Comparison of ENCODE assay signal across 14 cellular contexts in genomic region chr12:26239127-26239500, GRCh38. TPM values are rescaled to one million over a fixed set of nuclear protein-coding genes. Genes with fewer than 3 reads are reported as not detected.
DNase-seq lines count a peak whose midpoint lies in the region; ATAC-seq and TF ChIP-seq lines count a peak whose summit lies in the region.
"Had no signal": no experiment of that assay in that cellular context is flagged by ENCODE, and none has a peak within 500 bp of the region (broad histone marks: within the 10 kb centered on the region; RNA-seq: fewer than 3 reads in every experiment).

No MANE protein-coding gene starts in this region.

- no peak for TF ChIP-seq EP300 in SK-N-SH (IDR thresholded peaks at IDR 0.05; ENCODE audit: borderline replicate concordance in 1 of 2, low read depth in 1 of 2, low read length in 1 of 2)

- no peaks in the 10 kb centered on the region for H3K9me2 ChIP-seq in SK-N-SH

- H2AFZ ChIP-seq in SK-N-SH (ENCODE audit: low read depth): no peak overlapping the region

- no peaks in the 10 kb centered on the region for H3K79me2 ChIP-seq in SK-N-SH (ENCODE audit: insufficient read depth)

- no peak overlapping the region for H3K4me3 ChIP-seq in SK-N-SH (ENCODE audit: low read depth in 2 of 2, low read length in 1 of 2)
- no peak overlapping the region for H3K4me3 ChIP-seq in coronary artery
- H3K4me3 ChIP-seq in aorta (ENCODE audit: low read length in 2 of 2): no peak overlapping the region
- H3K4me3 ChIP-seq: lung had no signal

- H3K36me3 ChIP-seq in SK-N-SH (replicated peaks in 1 of 2; ENCODE audit: control insufficient read depth in 1 of 2, insufficient read depth in 2 of 2, low read length in 1 of 2) (no peaks in the 10 kb centered on the region), aorta (ENCODE audit: control insufficient read depth in 1 of 2, insufficient read depth in 2 of 2, low read length in 1 of 2) (no peaks in the 10 kb centered on the region)

- WGBS in SK-N-SH (ENCODE audit: low lambda C conversion rate): no CpG with 5 or more reads among the region's 1 CpG
- 29 to 39% methylated on average over 1 of the region's 1 CpG for whole genome bisulfite sequencing in aorta, 2 donors

- intact Hi-C loops in aorta (cut with DNase I): loop anchor here in 1 of 2 donors (5.0 kb wide), 1 partner anchor 42 kb away; the partner anchor contains the start of gene SSPN
- intact Hi-C loops in posterior vena cava (cut with DNase I): loop anchor here in 1 of 2 donors (5.0 kb wide), 1 partner anchor 102 kb away; no protein-coding TSS in a partner anchor

- no peaks in the 10 kb centered on the region for H3K36me3 Mint-ChIP-seq in neural crest cell (ENCODE audit: low read depth)
- no peaks in the 10 kb centered on the region for H3K36me3 Mint-ChIP-seq in activated CD8-positive, alpha-beta T cell treated with anti-CD3 and anti-CD28 coated beads, Interleukin-2, amount 10 ng/mL, durations not matched to agents 7 days and 5 days (ENCODE audit: low read depth)
- H3K36me3 Mint-ChIP-seq: CD8-positive, alpha-beta memory T cell had no signal

- no peak for DNase-seq in SK-N-SH
- no peak for DNase-seq in coronary artery (ENCODE audit: low spot score)
- no peak for DNase-seq in neural crest cell (ENCODE audit: low read depth, low spot score)
- DNase-seq in aorta: no peak
- DNase-seq in posterior vena cava (ENCODE audit: low spot score): no peak
- no peak for DNase-seq in activated CD8-positive, alpha-beta T cell treated with anti-CD3 and anti-CD28 coated beads, Interleukin-2, amount 10 ng/mL, durations not matched to agents 7 days and 5 days
- DNase-seq: CD8-positive, alpha-beta memory T cell; H7; NCI-H1694 treated with DMSO at 0.1 percent for 48 hours; NCI-H526 treated with DMSO at 0.1 percent for 48 hours had no signal

- H3K4me1 Mint-ChIP-seq in neural crest cell: peaks cover 8% of the 10 kb centered on the region
- H3K4me1 Mint-ChIP-seq in activated CD8-positive, alpha-beta T cell treated with anti-CD3 and anti-CD28 coated beads, Interleukin-2, amount 10 ng/mL, durations not matched to agents 7 days and 5 days (ENCODE audit: low read depth): no peaks in the 10 kb centered on the region
- H3K4me1 Mint-ChIP-seq: CD8-positive, alpha-beta memory T cell had no signal

- no peaks in the 10 kb centered on the region for H3K9me3 ChIP-seq in SK-N-SH
- H3K9me3 ChIP-seq in aorta (ENCODE audit: control insufficient read depth, low read length): no peaks in the 10 kb centered on the region

- no peak overlapping the region for H3K9ac ChIP-seq in SK-N-SH

- peak; percentile 32; the same call in 2 of the 3 replicates for ATAC-seq in SK-N-SH treated with all-trans-retinoic acid at 6 μM for 48 hours
- peak; percentile 42 for ATAC-seq in aorta (ENCODE audit: low FRiP score)
- ATAC-seq in GM18907 (IDR thresholded peaks at IDR 0.05; ENCODE audit: unreplicated experiment): no peak
- ATAC-seq in activated CD8-positive, alpha-beta T cell treated with anti-CD3 and anti-CD28 coated beads, Interleukin-2, amount 10 ng/mL, durations not matched to agents 7 days and 5 days: no peak

- no peak overlapping the region for H3K4me2 ChIP-seq in SK-N-SH

- no peaks in the 10 kb centered on the region for H3K27me3 Mint-ChIP-seq in neural crest cell (ENCODE audit: low read depth)
- peaks cover 17% of the 10 kb centered on the region for H3K27me3 Mint-ChIP-seq in activated CD8-positive, alpha-beta T cell treated with anti-CD3 and anti-CD28 coated beads, Interleukin-2, amount 10 ng/mL, durations not matched to agents 7 days and 5 days (ENCODE audit: low read depth)

- H3K4me1 ChIP-seq in SK-N-SH (ENCODE audit: control insufficient read depth in 1 of 2, insufficient read depth in 2 of 2, low read depth in 1 of 2, low read length in 1 of 2) (peaks cover 0 to 9% of the 10 kb centered on the region in 2 experiments; a peak in 2 of 4 replicates), aorta (ENCODE audit: control insufficient read depth in 1 of 2, insufficient read depth in 2 of 2, low read length in 2 of 2) (peaks cover 0 to 2% of the 10 kb centered on the region in 2 donors)

- no peaks in the 10 kb centered on the region for H3F3A ChIP-seq in SK-N-SH (replicated peaks; ENCODE audit: insufficient read depth)

- CTCF ChIA-PET in SK-N-SH (lab: Yijun Ruan, JAX): no interaction called here
- CTCF ChIA-PET in activated CD8-positive, alpha-beta T cell treated with anti-CD3 and anti-CD28 coated beads, Interleukin-2, amount 10 ng/mL, durations not matched to agents 7 days and 5 days (lab: Charles Lee): no interaction called here

- no peaks in the 10 kb centered on the region for H3K27me3 ChIP-seq in SK-N-SH (ENCODE audit: insufficient read depth)
- no peaks in the 10 kb centered on the region for H3K27me3 ChIP-seq in aorta (ENCODE audit: control insufficient read depth in 1 of 2, insufficient read depth in 2 of 2, low read length in 1 of 2)

- no peak overlapping the region for H3K27ac ChIP-seq in SK-N-SH (ENCODE audit: low read depth in 2 of 2, low read length in 1 of 2)
- H3K27ac ChIP-seq in coronary artery: peak overlapping the region; percentile 10 to 66
- H3K27ac ChIP-seq in aorta (ENCODE audit: low read depth in 1 of 2, low read length in 2 of 2): peak overlapping the region in 1 of 2 donors; percentile 19
- H3K27ac ChIP-seq: 22Rv1 had no signal

- H3K4me3 Mint-ChIP-seq in neural crest cell: no peak overlapping the region
- no peak overlapping the region for H3K4me3 Mint-ChIP-seq in activated CD8-positive, alpha-beta T cell treated with anti-CD3 and anti-CD28 coated beads, Interleukin-2, amount 10 ng/mL, durations not matched to agents 7 days and 5 days
- H3K4me3 Mint-ChIP-seq: CD8-positive, alpha-beta memory T cell had no signal

- POLR2A ChIA-PET in SK-N-SH (lab: Yijun Ruan, JAX): no interaction called here
- POLR2A ChIA-PET in activated CD8-positive, alpha-beta T cell treated with anti-CD3 and anti-CD28 coated beads, Interleukin-2, amount 10 ng/mL, durations not matched to agents 7 days and 5 days (lab: Charles Lee): no interaction called here

- H3K9me3 Mint-ChIP-seq in neural crest cell: no peaks in the 10 kb centered on the region
- no peaks in the 10 kb centered on the region for H3K9me3 Mint-ChIP-seq in activated CD8-positive, alpha-beta T cell treated with anti-CD3 and anti-CD28 coated beads, Interleukin-2, amount 10 ng/mL, durations not matched to agents 7 days and 5 days (ENCODE audit: insufficient read depth)
- H3K9me3 Mint-ChIP-seq: CD8-positive, alpha-beta memory T cell had no signal

- no peaks in the 10 kb centered on the region for H4K20me1 ChIP-seq in SK-N-SH (ENCODE audit: insufficient read depth)

- peak overlapping the region; percentile 58 for H3K27ac Mint-ChIP-seq in neural crest cell (ENCODE audit: unreplicated experiment)
- H3K27ac Mint-ChIP-seq in activated CD8-positive, alpha-beta T cell treated with anti-CD3 and anti-CD28 coated beads, Interleukin-2, amount 10 ng/mL, durations not matched to agents 7 days and 5 days: no peak overlapping the region

- TF ChIP-seq CTCF in SK-N-SH (IDR thresholded peaks at IDR 0.05) (no peak), coronary artery (IDR thresholded peaks at IDR 0.05) (no peak), neural crest cell (conservative IDR thresholded peaks at IDR 0.05) (no peak)

- no peak for TF ChIP-seq RAD21 in SK-N-SH (IDR thresholded peaks at IDR 0.05; ENCODE audit: low read length)

TF ChIP-seq in SK-N-SH treated with all-trans-retinoic acid at 6 μM for 48 hours, 23 proteins besides CTCF, POLR2A, EP300 and RAD21 (continues in another document):
- TF ChIP-seq PPARA (CRISPR knock-in tag; IDR thresholded peaks at IDR 0.05; ENCODE audit: borderline replicate concordance) (no peak), ZNF565 (CRISPR knock-in tag; conservative IDR thresholded peaks at IDR 0.05; ENCODE audit: low read depth) (no peak), ZFP3 (CRISPR knock-in tag; IDR thresholded peaks at IDR 0.05) (no peak), BACH2 (CRISPR knock-in tag; IDR thresholded peaks at IDR 0.05; ENCODE audit: borderline replicate concordance) (no peak), CSRNP3 (CRISPR knock-in tag; IDR thresholded peaks at IDR 0.05) (no peak)

TF ChIP-seq in SK-N-SH, 30 proteins besides CTCF, POLR2A, EP300 and RAD21 (continues in another document):
- TF ChIP-seq CHD2 (IDR thresholded peaks at IDR 0.05; ENCODE audit: low read length, partially characterized antibody) (no peak), MXI1 (IDR thresholded peaks at IDR 0.05; ENCODE audit: low read depth, low read length) (no peak), TAF1 (IDR thresholded peaks at IDR 0.05; ENCODE audit: borderline replicate concordance, low read depth, low read length) (no peak), NFIC (IDR thresholded peaks at IDR 0.05; ENCODE audit: borderline replicate concordance) (no peak), GATA2 (CRISPR knock-in tag; IDR thresholded peaks at IDR 0.05) (no peak), ELF1 (IDR thresholded peaks at IDR 0.05) (no peak), YY1 (IDR thresholded peaks at IDR 0.05; ENCODE audit: low read depth) (no peak), FOSL2 (IDR thresholded peaks at IDR 0.05; ENCODE audit: borderline replicate concordance, low read depth) (no peak)
- TF ChIP-seq, protein P1, sequence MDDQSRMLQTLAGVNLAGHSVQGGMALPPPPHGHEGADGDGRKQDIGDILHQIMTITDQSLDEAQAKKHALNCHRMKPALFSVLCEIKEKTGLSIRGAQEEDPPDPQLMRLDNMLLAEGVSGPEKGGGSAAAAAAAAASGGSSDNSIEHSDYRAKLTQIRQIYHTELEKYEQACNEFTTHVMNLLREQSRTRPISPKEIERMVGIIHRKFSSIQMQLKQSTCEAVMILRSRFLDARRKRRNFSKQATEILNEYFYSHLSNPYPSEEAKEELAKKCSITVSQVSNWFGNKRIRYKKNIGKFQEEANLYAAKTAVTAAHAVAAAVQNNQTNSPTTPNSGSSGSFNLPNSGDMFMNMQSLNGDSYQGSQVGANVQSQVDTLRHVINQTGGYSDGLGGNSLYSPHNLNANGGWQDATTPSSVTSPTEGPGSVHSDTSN (IDR thresholded peaks at IDR 0.05): no peak
- TF ChIP-seq, protein P2, sequence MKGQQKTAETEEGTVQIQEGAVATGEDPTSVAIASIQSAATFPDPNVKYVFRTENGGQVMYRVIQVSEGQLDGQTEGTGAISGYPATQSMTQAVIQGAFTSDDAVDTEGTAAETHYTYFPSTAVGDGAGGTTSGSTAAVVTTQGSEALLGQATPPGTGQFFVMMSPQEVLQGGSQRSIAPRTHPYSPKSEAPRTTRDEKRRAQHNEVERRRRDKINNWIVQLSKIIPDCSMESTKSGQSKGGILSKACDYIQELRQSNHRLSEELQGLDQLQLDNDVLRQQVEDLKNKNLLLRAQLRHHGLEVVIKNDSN (IDR thresholded peaks at IDR 0.05; ENCODE audit: borderline replicate concordance, low read depth): no peak

RNA-seq across cellular contexts. Expression of gene SSPN, which starts 43.7 kb away (rescaled TPM):
- polyA plus RNA-seq in SK-N-SH (2012; rRNA removed) (5.9 and 11.7 TPM in 2 replicates), aorta (10 to 100 TPM; 24.5 to 27.3 TPM)
- polyA plus RNA-seq in SK-N-SH (2012; cell fraction: cytosol; rRNA removed): 7.9 and 9.7 TPM in 2 replicates
- polyA plus RNA-seq in SK-N-SH (2012; cell fraction: nucleus; rRNA removed): 5.4 and 7.4 TPM in 2 replicates
- total RNA-seq in neural crest cell (4.1 and 4.7 TPM in 2 replicates), aorta (100 to 1,000 TPM in 1 of 2 donors, 10 to 100 TPM in 1; 43.9 to 109 TPM), posterior vena cava (10 to 100 TPM; 47.4 to 65.4 TPM)
- total RNA-seq in activated CD8-positive, alpha-beta T cell treated with anti-CD3 and anti-CD28 coated beads, Interleukin-2, amount 10 ng/mL, durations not matched to agents 7 days and 5 days: not detected
- total RNA-seq: CD8-positive, alpha-beta memory T cell had no signal
- polyA plus RNA-seq: CD8-positive, alpha-beta memory T cell had no signal

Comparison
In these comparisons a context has a peak if more than half of its experiments do, and no peak if none do; other contexts are left out.
1. ATAC-seq: peak in SK-N-SH treated with all-trans-retinoic acid at 6 μM for 48 hours (single experiment) and aorta (single experiment); none in GM18907 (single experiment) and activated CD8-positive, alpha-beta T cell treated with anti-CD3 and anti-CD28 coated beads, Interleukin-2, amount 10 ng/mL, durations not matched to agents 7 days and 5 days (single experiment).
2. H3K27ac ChIP-seq: peak in coronary artery (2 of 2); none in SK-N-SH (0 of 2).